8 cellular contexts compared by ENCODE assay signal in the genomic region with DNA sequence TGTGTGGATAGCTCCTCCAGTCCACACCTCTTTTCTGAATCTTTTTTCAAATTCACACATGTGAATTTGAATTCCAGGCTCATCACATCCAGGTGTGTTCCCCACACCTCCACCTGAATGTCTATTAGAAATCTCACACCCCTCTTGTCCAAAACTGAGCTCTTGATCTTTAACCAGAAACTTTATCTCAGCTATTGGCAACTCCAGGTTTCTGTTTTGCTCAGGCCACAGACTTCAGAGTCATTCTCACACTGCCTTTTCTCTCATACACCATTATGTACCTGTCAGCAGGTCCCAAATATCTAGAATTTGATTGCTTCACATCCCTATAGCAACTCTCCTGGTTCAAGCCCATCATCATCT. TPM values are rescaled to one million over a fixed set of nuclear protein-coding genes. Genes with fewer than 3 reads are reported as not detected.
DNase-seq lines count a peak whose midpoint lies in the region; ATAC-seq and TF ChIP-seq lines count a peak whose summit lies in the region.

No MANE protein-coding gene starts in this region.

- TF ChIP-seq POLR2A in erythroblast (IDR thresholded peaks at IDR 0.05; ENCODE audit: low read length), result no peak

- peak overlapping the region; percentile 47; the same call in 1 of the 2 replicates for H3K27ac ChIP-seq in MM.1S (ENCODE audit: low read length)

- in situ Hi-C loops in HAP-1 (cut with MboI; ENCODE audit: low sequenced_read_pairs), result loop anchor here (10.0 kb wide), 1 partner anchor 639 kb away; no protein-coding TSS in a partner anchor

- no peaks in the 10 kb centered on the region for H4K20me1 ChIP-seq in MM.1S (ENCODE audit: insufficient read depth, low read length)

- peaks cover 14% of the 10 kb centered on the region for H3F3A ChIP-seq in MM.1S (ENCODE audit: insufficient read depth, low read length)

- H3K36me3 ChIP-seq in MM.1S (replicated peaks; ENCODE audit: insufficient read depth, low read length) (no peaks in the 10 kb centered on the region), HAP-1 (replicated peaks) (no peaks in the 10 kb centered on the region)

- TF ChIP-seq CTCF in MM.1S (IDR thresholded peaks at IDR 0.05; ENCODE audit: low read length), result no peak

- H3K4me1 ChIP-seq in MM.1S (ENCODE audit: low read length) (peaks cover 24% of the 10 kb centered on the region), HAP-1 (no peaks in the 10 kb centered on the region)

- H3K9me2 ChIP-seq in MM.1S (replicated peaks; ENCODE audit: insufficient read depth, low read length), result no peaks in the 10 kb centered on the region

- DNase-seq in Right ventricle myocardium inferior (ENCODE audit: missing footprints) (no peak), cardiac septum (ENCODE audit: low spot score) (no peak), MM.1S (peak; percentile 30), iPS-NIHi11 (ENCODE audit: low spot score) (no peak), HAP-1 (ENCODE audit: low spot score in 2 of 2) (no peak), NAMALWA (ENCODE audit: low spot score) (no peak), erythroblast (lab: John Stamatoyannopoulos, UW) (no peak)

- H3K4me2 ChIP-seq in MM.1S (ENCODE audit: low read depth, low read length), result peak overlapping the region; percentile 5

- intact Hi-C loops in Right ventricle myocardium inferior (cut with DNase I) (no loop called here), cardiac septum (cut with DNase I) (no loop called here)

- H3K9ac ChIP-seq in MM.1S (ENCODE audit: low read length), result no peak overlapping the region

- no peaks in the 10 kb centered on the region for H3K9me3 ChIP-seq in MM.1S (replicated peaks; ENCODE audit: insufficient read depth, low read length)
- H3K9me3 ChIP-seq in HAP-1, result no peaks in the 10 kb centered on the region

- H3K27me3 ChIP-seq in MM.1S (replicated peaks; ENCODE audit: insufficient read depth, low read length) (no peaks in the 10 kb centered on the region), HAP-1 (ENCODE audit: low read depth) (no peaks in the 10 kb centered on the region)

- H3K4me3 ChIP-seq in MM.1S (ENCODE audit: low read length), result no peak overlapping the region
- no peak overlapping the region for H3K4me3 ChIP-seq in HAP-1

- ATAC-seq in Right ventricle myocardium inferior (peak; percentile 40), HG02870 (IDR thresholded peaks at IDR 0.05; ENCODE audit: unreplicated experiment) (peak; percentile 73)

- H2AFZ ChIP-seq in MM.1S (ENCODE audit: low read length), result no peak overlapping the region

- H3K79me2 ChIP-seq in MM.1S (ENCODE audit: low read length), result no peaks in the 10 kb centered on the region

RNA-seq across cellular contexts. Expression of a gene that starts 11.6 kb away (rescaled TPM):
- 29.0 TPM for total RNA-seq in Right ventricle myocardium inferior
- 16.8 TPM for total RNA-seq in cardiac septum

RNA-seq across cellular contexts. Expression of a gene that starts 28.1 kb away (rescaled TPM):
- total RNA-seq in Right ventricle myocardium inferior, result 21.6 TPM
- 27.1 TPM for total RNA-seq in cardiac septum
